In genomic region chr10:69093933-69094332, GRCh38 we compare ENCODE assay signal across 9 cellular contexts. TPM values are rescaled to one million over a fixed set of nuclear protein-coding genes. Genes with fewer than 3 reads are reported as not detected.
DNase-seq lines count a peak whose midpoint lies in the region; ATAC-seq and TF ChIP-seq lines count a peak whose summit lies in the region.
"Had no signal": no experiment of that assay in that cellular context is flagged by ENCODE, and none has a peak within 500 bp of the region (broad histone marks: within the 10 kb centered on the region; RNA-seq: fewer than 3 reads in every experiment).

No MANE protein-coding gene starts in this region.

- H4K20me1 ChIP-seq in Karpas-422 (ENCODE audit: insufficient read depth, low read depth, low read length) = no peaks in the 10 kb centered on the region

- CTCF ChIA-PET in HEK293 (lab: Yijun Ruan, JAX) = interaction anchor here (0.5 to 1.8 kb wide), 14 partner anchors 8 to 445 kb away, joined by 3 to 12 read pairs (median 3); partner anchors contain the start of gene DDX21

- TF ChIP-seq CTCF in BE2C (IDR thresholded peaks at IDR 0.05; ENCODE audit: low read depth, low read length) = 0 out of 2 replicates have a peak, but pooled peaks have one; percentile 18
- TF ChIP-seq CTCF in HEK293 (tag by site-specific recombination; IDR thresholded peaks at IDR 0.05) = peak; percentile 47; the same call in 1 of the 2 replicates
- TF ChIP-seq CTCF in WERI-Rb-1 (IDR thresholded peaks at IDR 0.05; ENCODE audit: low read depth, low read length) = no peak

- no peaks in the 10 kb centered on the region for H3K36me3 ChIP-seq in BE2C
- no peaks in the 10 kb centered on the region for H3K36me3 ChIP-seq in HEK293 (ENCODE audit: control insufficient read depth in 2 of 2, insufficient read depth in 1 of 2, low read length in 2 of 2)
- H3K36me3 ChIP-seq in WERI-Rb-1 = no peaks in the 10 kb centered on the region
- no peaks in the 10 kb centered on the region for H3K36me3 ChIP-seq in Karpas-422 (ENCODE audit: insufficient read depth, low read length)

- H3K4me1 ChIP-seq in BE2C = no peaks in the 10 kb centered on the region
- no peaks in the 10 kb centered on the region for H3K4me1 ChIP-seq in HEK293 (ENCODE audit: control insufficient read depth, insufficient read depth, low read length)
- peaks cover 8% of the 10 kb centered on the region for H3K4me1 ChIP-seq in Karpas-422 (ENCODE audit: low read length)

- DNase-seq in BE2C = no peak
- DNase-seq in WERI-Rb-1 = peak; percentile 16
- peak; percentile 28 for DNase-seq in kidney tubule cell (ENCODE audit: low spot score)
- no peak for DNase-seq in substantia nigra (lab: John Stamatoyannopoulos, UW)
- no peak for DNase-seq in Karpas-422

- POLR2A ChIA-PET in HEK293 (lab: Yijun Ruan, JAX) = no interaction called here

- H3K9ac ChIP-seq in Karpas-422 (ENCODE audit: low read length) = no peak overlapping the region

- H3K9me3 ChIP-seq in BE2C = no peaks in the 10 kb centered on the region
- H3K9me3 ChIP-seq in HEK293 (ENCODE audit: control insufficient read depth, insufficient read depth, low read depth, low read length) = no peaks in the 10 kb centered on the region
- no peaks in the 10 kb centered on the region for H3K9me3 ChIP-seq in WERI-Rb-1 (ENCODE audit: severe bottlenecking)
- no peaks in the 10 kb centered on the region for H3K9me3 ChIP-seq in Karpas-422 (ENCODE audit: low read length)
- H3K9me3 ChIP-seq: mucosa of descending colon had no signal

- no peaks in the 10 kb centered on the region for H3K27me3 ChIP-seq in BE2C
- no peaks in the 10 kb centered on the region for H3K27me3 ChIP-seq in WERI-Rb-1 (ENCODE audit: insufficient read depth, low read depth, severe bottlenecking)
- H3K27me3 ChIP-seq in Karpas-422 (ENCODE audit: low read length) = no peaks in the 10 kb centered on the region

- H2AFZ ChIP-seq in Karpas-422 (ENCODE audit: low read length) = no peak overlapping the region; the same call in 1 of the 2 replicates

- no peaks in the 10 kb centered on the region for H3K9me2 ChIP-seq in Karpas-422 (replicated peaks; ENCODE audit: insufficient read depth, low read length)

- no peak overlapping the region for H3K4me3 ChIP-seq in BE2C (ENCODE audit: low read depth, low read length)
- H3K4me3 ChIP-seq in HEK293 (ENCODE audit: low read depth, low read length) = no peak overlapping the region
- H3K4me3 ChIP-seq in WERI-Rb-1 (ENCODE audit: low read depth, low read length) = no peak overlapping the region
- no peak overlapping the region for H3K4me3 ChIP-seq in Karpas-422 (ENCODE audit: low read length)
- H3K4me3 ChIP-seq: mucosa of descending colon had no signal

- H3K4me2 ChIP-seq in Karpas-422 (ENCODE audit: low read depth, low read length, poor library complexity, severe bottlenecking) = no peak overlapping the region

- H3K79me2 ChIP-seq in Karpas-422 (ENCODE audit: low read length) = no peaks in the 10 kb centered on the region

- H3K27ac ChIP-seq in HEK293 (ENCODE audit: extremely low read depth, low read depth, low read length) = no peak overlapping the region
- H3K27ac ChIP-seq in WERI-Rb-1 = no peak overlapping the region
- no peak overlapping the region for H3K27ac ChIP-seq in substantia nigra (ENCODE audit: low read depth, low read length, poor library complexity, severe bottlenecking)
- H3K27ac ChIP-seq in Karpas-422 (ENCODE audit: low read length) = no peak overlapping the region

- ATAC-seq in HG03460 (IDR thresholded peaks at IDR 0.05; ENCODE audit: unreplicated experiment) (no peak), HG02588 (IDR thresholded peaks at IDR 0.05; ENCODE audit: unreplicated experiment) (no peak)

TF ChIP-seq in HEK293, 187 proteins besides CTCF, POLR2A, EP300 and RAD21:
- no peak for TF ChIP-seq ZNF239 (tag by site-specific recombination; IDR thresholded peaks at IDR 0.05)
- no peak for TF ChIP-seq ZNF530 (tag by site-specific recombination; IDR thresholded peaks at IDR 0.05; ENCODE audit: low read depth)
- peak; percentile 15; the same call in 1 of the 2 replicates for TF ChIP-seq ZNF654 (tag by site-specific recombination; IDR thresholded peaks at IDR 0.05; ENCODE audit: low read depth)
- TF ChIP-seq ZBTB21 (tag by site-specific recombination; IDR thresholded peaks at IDR 0.05) = no peak
- TF ChIP-seq ZNF416 (tag by site-specific recombination; IDR thresholded peaks at IDR 0.05) = no peak
TF ChIP-seq in HEK293: peak in this region for 1.

RNA-seq across cellular contexts. Expression of gene SRGN, which starts 6.0 kb away (rescaled TPM):
- not detected for polyA plus RNA-seq in BE2C (2012; ENCODE audit: insufficient read depth, insufficient read length, low read depth)
- total RNA-seq in Karpas-422 (2014; rRNA removed; shearing (Covaris generic); ENCODE audit: low replicate concordance) = 18.3 and 56.4 TPM in 2 replicates

RNA-seq across cellular contexts. Expression of gene VPS26A, which starts 30.0 kb away (rescaled TPM):
- 21.3 TPM for polyA plus RNA-seq in BE2C (2012; ENCODE audit: insufficient read depth, insufficient read length, low read depth)
- 9.4 and 28.3 TPM in 2 replicates for total RNA-seq in Karpas-422 (2014; rRNA removed; shearing (Covaris generic); ENCODE audit: low replicate concordance)

Comparison
In these comparisons a context has a peak if more than half of its experiments do, and no peak if none do; other contexts are left out.
1. DNase-seq: peak in WERI-Rb-1 (single experiment) and kidney tubule cell (single experiment); none in BE2C (single experiment), substantia nigra (0 of 49) and Karpas-422 (single experiment).